27 cellular contexts compared by ENCODE assay signal in the genomic region with DNA sequence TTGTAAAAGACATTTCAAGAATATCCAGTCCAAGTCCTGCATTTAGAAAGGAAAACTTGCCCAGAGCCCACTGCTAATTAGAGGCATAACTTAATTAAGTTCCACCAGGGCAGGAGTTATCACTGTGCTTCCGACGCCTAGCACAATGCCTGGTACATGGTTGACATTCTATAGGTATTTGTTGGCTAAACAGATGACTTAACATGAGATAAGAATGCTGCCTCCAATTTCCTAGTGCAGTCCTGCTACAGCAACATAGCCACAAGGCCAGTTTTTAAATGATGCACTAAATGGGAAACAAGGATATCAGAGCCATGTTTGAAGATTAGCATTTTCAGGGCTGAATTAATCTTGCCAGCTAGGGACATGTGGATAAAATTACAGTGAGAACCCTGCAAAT.
"Had no signal": no experiment of that assay in that cellular context is flagged by ENCODE, and none has a peak within 500 bp of the region (broad histone marks: within the 10 kb centered on the region; RNA-seq: fewer than 3 reads in every experiment).

No MANE protein-coding gene starts in this region.

- DNase-seq: activated CD4-positive, alpha-beta memory T cell treated with anti-CD3 and anti-CD28 coated beads for 36 hours; activated CD4-positive, alpha-beta T cell treated with anti-CD3 and anti-CD28 coated beads, Interleukin-2, amount 10 ng/mL, durations not matched to agents 24 days and 14 days; activated CD4-positive, CD25-positive, alpha-beta regulatory T cell treated with anti-CD3 and anti-CD28 coated beads, Interleukin-2, amount 50 U/mL, for 72 hours; activated CD8-positive, alpha-beta memory T cell treated with anti-CD3 and anti-CD28 coated beads, Interleukin-2, amount 50 U/mL, for 48 hours; activated gamma-delta T cell treated with Interleukin-2 at 50 U/mL for 16 hours; activated naive CD8-positive, alpha-beta T cell treated with anti-CD3 and anti-CD28 coated beads, Interleukin-2, amount 50 U/mL, for 24 hours; activated T-cell treated with anti-CD3 and anti-CD28 coated beads, Interleukin-2, amount 50 U/mL, for 24 hours; central memory CD4-positive, alpha-beta T cell; esophagus squamous epithelium; left ventricle myocardium inferior; midbrain; naive thymus-derived CD4-positive, alpha-beta T cell; ovary; retina; stimulated activated CD4-positive, alpha-beta T cell treated with anti-CD3 and anti-CD28 coated beads, Interleukin-4, amount 100 ng/mL, for 4 hours; stimulated activated CD8-positive, alpha-beta memory T cell treated with anti-CD3 and anti-CD28 coated beads, Interleukin-4, amount 100 ng/mL, for 48 hours; stimulated activated naive CD8-positive, alpha-beta T cell treated with anti-CD3 and anti-CD28 coated beads, Interleukin-15, amount 100 ng/mL, for 72 hours; T-helper 2 cell; thyroid gland; upper lobe of right lung had no signal

- H3K4me3 Mint-ChIP-seq: activated CD4-positive, alpha-beta memory T cell treated with anti-CD3 and anti-CD28 coated beads for 36 hours; activated CD4-positive, alpha-beta T cell treated with anti-CD3 and anti-CD28 coated beads, Interleukin-2, amount 10 ng/mL, durations not matched to agents 24 days and 14 days; activated naive CD4-positive, alpha-beta T cell treated with anti-CD3 and anti-CD28 coated beads, Interleukin-2, amount 50 U/mL, for 24 hours; activated naive CD8-positive, alpha-beta T cell treated with anti-CD3 and anti-CD28 coated beads, Interleukin-2, amount 50 U/mL, for 24 hours; activated T-cell treated with anti-CD3 and anti-CD28 coated beads, Interleukin-2, amount 50 U/mL, for 24 hours; naive thymus-derived CD4-positive, alpha-beta T cell; stimulated activated memory B cell treated with anti-CD40 and anti-IgM and Interleukin-4, amounts not matched to agents 10 μg/mL and 1 μg/mL and 100 μg/mL, for 72 hours; stimulated activated naive CD8-positive, alpha-beta T cell treated with anti-CD3 and anti-CD28 coated beads, Interleukin-15, amount 100 ng/mL, for 72 hours had no signal

- H3K4me3 ChIP-seq: breast epithelium, esophagus squamous epithelium, left ventricle myocardium inferior, lung, ovary, prostate gland, skin epidermis, thyroid gland, upper lobe of right lung had no signal

- H3K36me3 ChIP-seq: breast epithelium, esophagus squamous epithelium, left ventricle myocardium inferior, ovary, prostate gland, thyroid gland, upper lobe of right lung had no signal

- H3K4me1 ChIP-seq: breast epithelium, prostate gland, thyroid gland, upper lobe of right lung had no signal

- H3K9me3 ChIP-seq: breast epithelium, esophagus squamous epithelium, left ventricle myocardium inferior, ovary, prostate gland, thyroid gland, upper lobe of right lung had no signal

- H3K27ac Mint-ChIP-seq: activated CD4-positive, alpha-beta memory T cell treated with anti-CD3 and anti-CD28 coated beads for 36 hours; activated CD4-positive, alpha-beta T cell treated with anti-CD3 and anti-CD28 coated beads, Interleukin-2, amount 10 ng/mL, durations not matched to agents 24 days and 14 days; activated naive CD4-positive, alpha-beta T cell treated with anti-CD3 and anti-CD28 coated beads, Interleukin-2, amount 50 U/mL, for 24 hours; activated naive CD8-positive, alpha-beta T cell treated with anti-CD3 and anti-CD28 coated beads, Interleukin-2, amount 50 U/mL, for 24 hours; activated T-cell treated with anti-CD3 and anti-CD28 coated beads, Interleukin-2, amount 50 U/mL, for 24 hours; naive thymus-derived CD4-positive, alpha-beta T cell; stimulated activated memory B cell treated with anti-CD40 and anti-IgM and Interleukin-4, amounts not matched to agents 10 μg/mL and 1 μg/mL and 100 μg/mL, for 72 hours; stimulated activated naive CD8-positive, alpha-beta T cell treated with anti-CD3 and anti-CD28 coated beads, Interleukin-15, amount 100 ng/mL, for 72 hours had no signal

- H3K4me1 Mint-ChIP-seq: activated CD4-positive, alpha-beta T cell treated with anti-CD3 and anti-CD28 coated beads, Interleukin-2, amount 10 ng/mL, durations not matched to agents 24 days and 14 days; activated naive CD4-positive, alpha-beta T cell treated with anti-CD3 and anti-CD28 coated beads, Interleukin-2, amount 50 U/mL, for 24 hours; activated naive CD8-positive, alpha-beta T cell treated with anti-CD3 and anti-CD28 coated beads, Interleukin-2, amount 50 U/mL, for 24 hours; stimulated activated memory B cell treated with anti-CD40 and anti-IgM and Interleukin-4, amounts not matched to agents 10 μg/mL and 1 μg/mL and 100 μg/mL, for 72 hours; stimulated activated naive CD8-positive, alpha-beta T cell treated with anti-CD3 and anti-CD28 coated beads, Interleukin-15, amount 100 ng/mL, for 72 hours had no signal

- ATAC-seq: activated naive CD8-positive, alpha-beta T cell treated with anti-CD3 and anti-CD28 coated beads, Interleukin-2, amount 50 U/mL, for 24 hours; naive thymus-derived CD4-positive, alpha-beta T cell; sciatic nerve; stimulated activated memory B cell treated with anti-CD40 and anti-IgM and Interleukin-4, amounts not matched to agents 10 μg/mL and 1 μg/mL and 100 μg/mL, for 72 hours; stimulated activated naive CD8-positive, alpha-beta T cell treated with anti-CD3 and anti-CD28 coated beads, Interleukin-15, amount 100 ng/mL, for 72 hours; upper lobe of right lung had no signal

- H3K27me3 ChIP-seq: breast epithelium, esophagus squamous epithelium, ovary, thyroid gland, upper lobe of right lung had no signal

- H3K27ac ChIP-seq: breast epithelium, esophagus squamous epithelium, left ventricle myocardium inferior, ovary, prostate gland, skin epidermis, thyroid gland, upper lobe of right lung had no signal

- H3K9me3 Mint-ChIP-seq: activated naive CD4-positive, alpha-beta T cell treated with anti-CD3 and anti-CD28 coated beads, Interleukin-2, amount 50 U/mL, for 24 hours; activated T-cell treated with anti-CD3 and anti-CD28 coated beads, Interleukin-2, amount 50 U/mL, for 24 hours; stimulated activated memory B cell treated with anti-CD40 and anti-IgM and Interleukin-4, amounts not matched to agents 10 μg/mL and 1 μg/mL and 100 μg/mL, for 72 hours had no signal

- H3K27me3 Mint-ChIP-seq: activated CD4-positive, alpha-beta memory T cell treated with anti-CD3 and anti-CD28 coated beads for 36 hours; activated CD4-positive, alpha-beta T cell treated with anti-CD3 and anti-CD28 coated beads, Interleukin-2, amount 10 ng/mL, durations not matched to agents 24 days and 14 days; activated naive CD4-positive, alpha-beta T cell treated with anti-CD3 and anti-CD28 coated beads, Interleukin-2, amount 50 U/mL, for 24 hours; activated naive CD8-positive, alpha-beta T cell treated with anti-CD3 and anti-CD28 coated beads, Interleukin-2, amount 50 U/mL, for 24 hours; activated T-cell treated with anti-CD3 and anti-CD28 coated beads, Interleukin-2, amount 50 U/mL, for 24 hours; naive thymus-derived CD4-positive, alpha-beta T cell; stimulated activated memory B cell treated with anti-CD40 and anti-IgM and Interleukin-4, amounts not matched to agents 10 μg/mL and 1 μg/mL and 100 μg/mL, for 72 hours; stimulated activated naive CD8-positive, alpha-beta T cell treated with anti-CD3 and anti-CD28 coated beads, Interleukin-15, amount 100 ng/mL, for 72 hours had no signal
